8 cellular contexts compared by ENCODE assay signal in the genomic region with DNA sequence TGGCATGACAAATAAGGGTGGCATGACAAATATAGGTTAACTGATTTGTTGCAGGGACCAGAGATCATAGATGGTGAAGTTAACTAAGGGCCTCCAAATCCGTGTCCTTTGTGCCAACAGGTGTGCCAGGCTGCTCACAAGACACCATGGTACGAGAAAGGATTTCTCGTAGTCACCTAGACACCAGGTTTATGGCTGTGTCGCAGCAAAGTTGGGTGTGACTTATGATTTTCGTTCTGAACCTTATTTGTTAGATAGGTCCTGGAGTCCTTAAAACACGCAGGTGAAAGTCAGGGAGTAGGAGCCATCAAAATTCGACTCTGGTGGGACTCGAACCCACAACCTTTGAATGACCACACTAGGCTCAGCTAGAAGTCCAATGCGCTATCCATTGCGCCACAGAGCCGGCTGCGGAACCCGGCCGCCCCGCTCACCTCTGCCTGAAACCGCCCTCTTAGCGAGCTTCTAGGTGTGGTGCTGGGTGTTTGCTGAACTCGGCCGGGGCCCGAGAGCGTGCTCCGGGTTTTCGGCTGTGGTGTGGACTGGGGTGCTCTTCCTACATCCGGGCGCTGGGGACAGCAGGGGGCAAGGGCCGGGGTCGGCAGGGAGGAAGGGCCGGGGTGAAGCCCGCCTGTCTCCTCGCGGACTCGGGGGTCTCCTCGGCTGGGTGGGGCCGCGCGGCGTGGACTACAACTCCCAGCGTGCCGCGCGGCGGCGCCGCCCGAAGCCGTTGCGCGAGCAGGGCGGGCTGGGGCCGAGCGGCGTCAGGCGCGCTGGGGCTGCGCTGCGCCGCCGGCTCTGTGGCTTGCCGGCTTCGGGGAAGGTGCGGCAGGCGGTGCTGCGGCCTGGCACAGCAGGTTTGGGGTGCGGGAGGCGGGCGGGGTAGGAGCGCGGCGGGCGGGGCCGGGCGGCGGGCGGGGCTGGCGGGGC. TPM values are rescaled to one million over a fixed set of nuclear protein-coding genes. Genes with fewer than 3 reads are reported as not detected.
A peak's percentile ranks its signal among the peaks of the same experiment; 100 is the strongest.
DNase-seq lines count a peak whose midpoint lies in the region; ATAC-seq and TF ChIP-seq lines count a peak whose summit lies in the region.

TSS of gene SLC27A4 (plus strand) at position 767 of the 930 bp plus-strand sequence. CDS start 2,606 bp downstream, outside the sequence.

- H2AFZ ChIP-seq in OCI-LY7 (ENCODE audit: low read length), result peak within 1 kb of the TSS; percentile 79

- H3K9me3 ChIP-seq in CD4-positive, CD25-positive, alpha-beta regulatory T cell (ENCODE audit: control insufficient read depth in 2 of 2, low read length in 2 of 2), result no peaks in the 10 kb centered on the region
- no peaks in the 10 kb centered on the region for H3K9me3 ChIP-seq in OCI-LY7 (ENCODE audit: low read length)

- no peaks in the 10 kb centered on the region for H3K27me3 Mint-ChIP-seq in CD4-positive, CD25-positive, alpha-beta regulatory T cell

- DNase-seq in CD4-positive, CD25-positive, alpha-beta regulatory T cell, result peak; percentile 78 to 91 (median 84)
- DNase-seq in HL-60 (ENCODE audit: low read depth in 1 of 2, low spot score in 1 of 2) (peak; percentile 72 to 79), OCI-LY7 (ENCODE audit: low spot score) (peak; percentile 88), activated T-cell treated with anti-CD3 and anti-CD28 coated beads for 4 hours (peak; percentile 60), epithelial cell of proximal tubule (ENCODE audit: low read depth) (peak; percentile 25), mucosa of gallbladder (ENCODE audit: low spot score) (peak; percentile 73)
- peak; percentile 81 for DNase-seq in stimulated activated CD8-positive, alpha-beta memory T cell treated with anti-CD3 and anti-CD28 coated beads, Interleukin-4, amount 100 ng/mL, for 48 hours

- intact Hi-C loops in OCI-LY7 (cut with micrococcal nuclease; ENCODE audit: unreplicated experiment), result loop anchor here (1.0 to 5.0 kb wide), 3 partner anchors 18 to 138 kb away; partner anchors contain the start of genes COQ4, DNM1, TRUB2 and URM1

- POLR2A ChIA-PET in OCI-LY7 (lab: Charles Lee), result no interaction called here

- TF ChIP-seq CTCF in HL-60 (IDR thresholded peaks at IDR 0.05; ENCODE audit: insufficient read depth, low read length) (no peak), OCI-LY7 (conservative IDR thresholded peaks at IDR 0.05; ENCODE audit: low read length) (no peak), epithelial cell of proximal tubule (conservative IDR thresholded peaks at IDR 0.05; ENCODE audit: low read depth, low read length) (no peak)

- peak within 1 kb of the TSS; percentile 92 for H3K4me2 ChIP-seq in OCI-LY7 (ENCODE audit: low read length)

- H3K36me3 ChIP-seq in CD4-positive, CD25-positive, alpha-beta regulatory T cell (ENCODE audit: control insufficient read depth, insufficient read depth, low read length), result peaks cover 13% of the 10 kb centered on the region
- H3K36me3 ChIP-seq in OCI-LY7 (ENCODE audit: insufficient read depth, low read length), result peaks cover 22% of the 10 kb centered on the region

- ATAC-seq in CD4-positive, CD25-positive, alpha-beta regulatory T cell (ENCODE audit: low read depth in 2 of 2), result peak; percentile 94 to 95
- peak; percentile 78 for ATAC-seq in GM19395 (IDR thresholded peaks at IDR 0.05; ENCODE audit: unreplicated experiment)

- BruUV-seq in OCI-LY7 (replicated peaks; lab: Mats Ljungman, UMichigan), result no TSS peak

- no peaks in the 10 kb centered on the region for H3K9me2 ChIP-seq in OCI-LY7 (ENCODE audit: insufficient read depth, low read length)

- peaks cover 0 to 14% (median 6%) of the 10 kb centered on the region in 4 donors for H3K4me1 Mint-ChIP-seq in CD4-positive, CD25-positive, alpha-beta regulatory T cell

- peak within 1 kb of the TSS; percentile 80 for H3K4me3 ChIP-seq in CD4-positive, CD25-positive, alpha-beta regulatory T cell (ENCODE audit: low read depth, low read length)
- peak within 1 kb of the TSS; percentile 73 for H3K4me3 ChIP-seq in HL-60 (replicated peaks; ENCODE audit: insufficient read depth, low read length)
- H3K4me3 ChIP-seq in OCI-LY7 (ENCODE audit: low read depth, low read length, poor library complexity, severe bottlenecking), result peak within 1 kb of the TSS; percentile 82
- H3K4me3 ChIP-seq in epithelial cell of proximal tubule (ENCODE audit: low read depth, low read length), result peak within 1 kb of the TSS; percentile 72

- no peaks in the 10 kb centered on the region for H3K27me3 ChIP-seq in CD4-positive, CD25-positive, alpha-beta regulatory T cell (ENCODE audit: control insufficient read depth, insufficient read depth, low read length)
- H3K27me3 ChIP-seq in HL-60 (ENCODE audit: insufficient read depth, poor library complexity, severe bottlenecking), result no peaks in the 10 kb centered on the region

- peaks cover 4% of the 10 kb centered on the region for H3K36me3 Mint-ChIP-seq in CD4-positive, CD25-positive, alpha-beta regulatory T cell

- H3K27ac ChIP-seq in CD4-positive, CD25-positive, alpha-beta regulatory T cell (ENCODE audit: insufficient read depth, low read length, poor library complexity, severe bottlenecking), result peak within 1 kb of the TSS; percentile 67
- H3K27ac ChIP-seq in HL-60 (replicated peaks) (peak within 1 kb of the TSS; percentile 79), OCI-LY7 (ENCODE audit: low read depth, low read length, poor library complexity, severe bottlenecking) (peak within 1 kb of the TSS; percentile 18)

- CTCF ChIA-PET in OCI-LY7 (lab: Charles Lee; ENCODE audit: unreplicated experiment), result no interaction called here

- peak within 1 kb of the TSS; percentile 61 to 93 (median 93) for H3K27ac Mint-ChIP-seq in CD4-positive, CD25-positive, alpha-beta regulatory T cell

- H3K79me2 ChIP-seq in OCI-LY7 (ENCODE audit: insufficient read depth, low read depth, low read length), result no peaks in the 10 kb centered on the region

- no peaks in the 10 kb centered on the region for H4K20me1 ChIP-seq in OCI-LY7 (ENCODE audit: insufficient read depth, low read length)

- H3K9me3 Mint-ChIP-seq in CD4-positive, CD25-positive, alpha-beta regulatory T cell, result no peaks in the 10 kb centered on the region

- peaks cover 11% of the 10 kb centered on the region for H3K4me1 ChIP-seq in CD4-positive, CD25-positive, alpha-beta regulatory T cell (ENCODE audit: control insufficient read depth, insufficient read depth, low read length, poor library complexity, severe bottlenecking)
- H3K4me1 ChIP-seq in OCI-LY7 (ENCODE audit: insufficient read depth, low read length, poor library complexity, severe bottlenecking), result peaks cover 5% of the 10 kb centered on the region

- H3K4me3 Mint-ChIP-seq in CD4-positive, CD25-positive, alpha-beta regulatory T cell, result peak within 1 kb of the TSS; percentile 91 to 98 (median 96)

RNA-seq across cellular contexts. Expression of gene SLC27A4, which starts in this region (rescaled TPM):
- total RNA-seq in CD4-positive, CD25-positive, alpha-beta regulatory T cell, result 8.6 TPM
- polyA plus RNA-seq in CD4-positive, CD25-positive, alpha-beta regulatory T cell, result 1 to 10 TPM; 5.5 to 8.7 (median 6.4) TPM
- 12.3 and 14.2 TPM in 2 replicates for total RNA-seq in OCI-LY7 (2014; rRNA removed; shearing (Covaris generic))
- total RNA-seq in OCI-LY7 (2022) (13.0 and 16.0 TPM in 2 replicates), epithelial cell of proximal tubule (27.7 and 45.4 TPM in 2 replicates), mucosa of gallbladder (50.4 TPM)

Comparison
In these comparisons a context has a peak if more than half of its experiments do, and no peak if none do; other contexts are left out.
1. Peak in every context shown above with its lines: DNase-seq, ATAC-seq, H3K4me3 ChIP-seq and H3K27ac ChIP-seq.
2. DNase-seq: peak in every context shown above with its lines; median percentile 88 in OCI-LY7; 84 in CD4-positive, CD25-positive, alpha-beta regulatory T cell; 81 in stimulated activated CD8-positive, alpha-beta memory T cell treated with anti-CD3 and anti-CD28 coated beads, Interleukin-4, amount 100 ng/mL, for 48 hours; 76 in HL-60; 73 in mucosa of gallbladder; 60 in activated T-cell treated with anti-CD3 and anti-CD28 coated beads for 4 hours; 25 in epithelial cell of proximal tubule.
3. H3K27ac ChIP-seq: peak in every context shown above with its lines; median percentile 79 in HL-60; 67 in CD4-positive, CD25-positive, alpha-beta regulatory T cell; 18 in OCI-LY7.